15 cellular contexts compared by ENCODE assay signal in genomic region chr7:134450296-134451000, GRCh38. TPM values are rescaled to one million over a fixed set of nuclear protein-coding genes. Genes with fewer than 3 reads are reported as not detected.
DNase-seq lines count a peak whose midpoint lies in the region; ATAC-seq, FAIRE-seq and TF ChIP-seq lines count a peak whose summit lies in the region.
"Had no signal": no experiment of that assay in that cellular context is flagged by ENCODE, and none has a peak within 500 bp of the region (broad histone marks: within the 10 kb centered on the region; RNA-seq: fewer than 3 reads in every experiment).

No MANE protein-coding gene starts in this region.

- TF ChIP-seq EP300 in HepG2 (IDR thresholded peaks at IDR 0.05; ENCODE audit: low read depth in 2 of 2, low read length in 2 of 2), result no peak
- TF ChIP-seq EP300 in HepG2 (CRISPR knock-in tag; IDR thresholded peaks at IDR 0.05; ENCODE audit: borderline replicate concordance), result no peak

- intact Hi-C loops in psoas muscle (cut with DNase I) (no loop called here), HepG2 (cut with micrococcal nuclease; ENCODE audit: unreplicated experiment) (no loop called here), body of pancreas (cut with DNase I) (no loop called here)

- in situ Hi-C loops in HepG2 (cut with HindIII; ENCODE audit: extremely low pct_ligation_motif_present, low pct_unique_long_range_greater_than_20kb), result no loop called here

- peak overlapping the region in 7 of 11 experiments; percentile 3 to 96 (median 93); a peak in 10 of 22 replicates for H3K4me2 ChIP-seq in BLaER1 treated with 17β-estradiol and CSF1 and Interleukin-3, amounts not matched to agents 10 nM and 100 nM
- no peak overlapping the region for H3K4me2 ChIP-seq in HepG2 (ENCODE audit: low read depth, low read length)
- H3K4me2 ChIP-seq: GM23338 had no signal

- no peak for TF ChIP-seq CTCF in LNCaP clone FGC (IDR thresholded peaks at IDR 0.05; ENCODE audit: control insufficient read depth, extremely low read depth, insufficient read depth)
- no peak for TF ChIP-seq CTCF in fibroblast of mammary gland (conservative IDR thresholded peaks at IDR 0.05; ENCODE audit: control insufficient read depth, insufficient read depth, low read depth, low read length)
- TF ChIP-seq CTCF in psoas muscle (IDR thresholded peaks at IDR 0.05), result no peak
- no peak for TF ChIP-seq CTCF in HepG2 (CRISPR knock-in tag; IDR thresholded peaks at IDR 0.05)
- TF ChIP-seq CTCF in body of pancreas (IDR thresholded peaks at IDR 0.05), result no peak

- H2AFZ ChIP-seq in HepG2 (ENCODE audit: low read length), result no peak overlapping the region
- H2AFZ ChIP-seq: GM23338 had no signal

- H3K27me3 ChIP-seq in BLaER1 treated with 17β-estradiol and CSF1 and Interleukin-3, amounts not matched to agents 10 nM and 100 nM, result no peaks in the 10 kb centered on the region
- H3K27me3 ChIP-seq in psoas muscle (ENCODE audit: insufficient read depth in 3 of 3, low read length in 2 of 3), result no peaks in the 10 kb centered on the region
- H3K27me3 ChIP-seq in HepG2 (ENCODE audit: control insufficient read depth in 1 of 2, insufficient read depth in 2 of 2, low read length in 2 of 2), result no peaks in the 10 kb centered on the region
- H3K27me3 ChIP-seq in body of pancreas, result no peaks in the 10 kb centered on the region
- H3K27me3 ChIP-seq: foreskin keratinocyte had no signal

- H3K36me3 ChIP-seq in BLaER1 treated with 17β-estradiol and CSF1 and Interleukin-3, amounts not matched to agents 10 nM and 100 nM, result peaks cover 58 to 66% (median 63%) of the 10 kb centered on the region in 11 experiments
- H3K36me3 ChIP-seq in psoas muscle (ENCODE audit: insufficient read depth in 1 of 2, low read depth in 1 of 2) (peaks cover 7 to 61% of the 10 kb centered on the region in 2 donors), HepG2 (replicated peaks in 1 of 2; ENCODE audit: control insufficient read depth in 1 of 2, insufficient read depth in 2 of 2, low read length in 2 of 2) (peaks cover 23 to 55% of the 10 kb centered on the region in 2 experiments), body of pancreas (replicated peaks in 1 of 2; ENCODE audit: insufficient read depth in 1 of 2, low read depth in 2 of 2) (peaks cover 0 to 27% of the 10 kb centered on the region in 2 donors)

- no peak for TF ChIP-seq POLR2A in HepG2 (IDR thresholded peaks at IDR 0.05; ENCODE audit: insufficient read depth in 1 of 2, low read depth in 2 of 2, low read length in 2 of 2)
- TF ChIP-seq POLR2A in body of pancreas (IDR thresholded peaks at IDR 0.05), result no peak

- no peak for TF ChIP-seq RAD21 in HepG2 (CRISPR knock-in tag; IDR thresholded peaks at IDR 0.05)

- H4K20me1 ChIP-seq in BLaER1 treated with 17β-estradiol and CSF1 and Interleukin-3, amounts not matched to agents 10 nM and 100 nM, result peaks cover 0 to 46% (median 20%) of the 10 kb centered on the region in 11 experiments; a peak in 12 of 22 replicates
- H4K20me1 ChIP-seq in HepG2 (ENCODE audit: insufficient read depth, low read length), result no peaks in the 10 kb centered on the region

- H3K4me3 ChIP-seq in BLaER1 treated with 17β-estradiol and CSF1 and Interleukin-3, amounts not matched to agents 10 nM and 100 nM, result no peak overlapping the region
- no peak overlapping the region for H3K4me3 ChIP-seq in LNCaP clone FGC (ENCODE audit: low read depth, low read length)
- H3K4me3 ChIP-seq in fibroblast of mammary gland (ENCODE audit: control insufficient read depth, low read depth, low read length), result no peak overlapping the region
- H3K4me3 ChIP-seq in psoas muscle, result no peak overlapping the region
- H3K4me3 ChIP-seq in HepG2 (replicated peaks in 1 of 3; ENCODE audit: insufficient read depth in 1 of 3, low read depth in 2 of 3, low read length in 3 of 3), result no peak overlapping the region
- H3K4me3 ChIP-seq in body of pancreas, result no peak overlapping the region
- H3K4me3 ChIP-seq: GM23338 had no signal

- no peaks in the 10 kb centered on the region for H3K9me3 ChIP-seq in BLaER1 treated with 17β-estradiol and CSF1 and Interleukin-3, amounts not matched to agents 10 nM and 100 nM (replicated peaks in 1 of 11)
- H3K9me3 ChIP-seq in psoas muscle, result no peaks in the 10 kb centered on the region
- no peaks in the 10 kb centered on the region for H3K9me3 ChIP-seq in HepG2 (ENCODE audit: low read length)
- no peaks in the 10 kb centered on the region for H3K9me3 ChIP-seq in body of pancreas

- 58 to 72% (median 60%) methylated on average over 14 of the region's 14 CpGs for WGBS in psoas muscle, 3 donors
- 96% methylated on average over 10 of the region's 14 CpGs for WGBS in HepG2 (ENCODE audit: low lambda C conversion rate)
- WGBS in body of pancreas, 2 donors, result 87 to 91% methylated on average over 13 to 14 of the region's 14 CpGs

- peak; percentile 27 to 46 (median 34) for ATAC-seq in psoas muscle
- no peak for ATAC-seq in HepG2
- no peak for ATAC-seq in body of pancreas
- ATAC-seq: activated CD4-positive, CD25-positive, alpha-beta regulatory T cell treated with anti-CD3 and anti-CD28 coated beads, Interleukin-2, amount 50 U/mL, for 24 hours; foreskin keratinocyte; GM23338 had no signal

- peak overlapping the region in 3 of 11 experiments; percentile 15 to 77 (median 41); a peak in 4 of 22 replicates for H3K27ac ChIP-seq in BLaER1 treated with 17β-estradiol and CSF1 and Interleukin-3, amounts not matched to agents 10 nM and 100 nM
- H3K27ac ChIP-seq in psoas muscle (no peak overlapping the region), HepG2 (ENCODE audit: extremely low read length, insufficient read depth, low read length) (no peak overlapping the region), body of pancreas (no peak overlapping the region)
- H3K27ac ChIP-seq: foreskin keratinocyte had no signal

- H3K9ac ChIP-seq in BLaER1 treated with 17β-estradiol and CSF1 and Interleukin-3, amounts not matched to agents 10 nM and 100 nM, result no peak overlapping the region
- no peak overlapping the region for H3K9ac ChIP-seq in HepG2 (ENCODE audit: insufficient read depth, low read depth, low read length)

- no TSS peak for BruUV-seq in HepG2 (replicated peaks; lab: Mats Ljungman, UMichigan)

- POLR2A ChIA-PET in HepG2 (lab: Yijun Ruan, JAX), result no interaction called here

- FAIRE-seq in HepG2 (lab: Jason Lieb, UNC), result no peak

- H3K79me2 ChIP-seq in HepG2 (ENCODE audit: insufficient read depth, low read length), result peaks cover 10% of the 10 kb centered on the region

- peaks cover 56 to 86% (median 75%) of the 10 kb centered on the region in 10 experiments for H3K4me1 ChIP-seq in BLaER1 treated with 17β-estradiol and CSF1 and Interleukin-3, amounts not matched to agents 10 nM and 100 nM
- peaks cover 40% of the 10 kb centered on the region for H3K4me1 ChIP-seq in psoas muscle
- peaks cover 12% of the 10 kb centered on the region; the same call in 1 of the 2 replicates for H3K4me1 ChIP-seq in HepG2 (ENCODE audit: insufficient read depth, low read length)
- no peaks in the 10 kb centered on the region for H3K4me1 ChIP-seq in body of pancreas

- DNase-seq in LNCaP clone FGC (ENCODE audit: low read depth) (peak; percentile 15), fibroblast of mammary gland (ENCODE audit: low read depth) (peak; percentile 53), psoas muscle (no peak), HepG2 (ENCODE audit: low spot score) (no peak), NCI-H82 (lab: John Stamatoyannopoulos, UW) (no peak), body of pancreas (no peak)
- DNase-seq: Calu3; dermis blood vessel endothelial cell; foreskin keratinocyte; kidney glomerular epithelial cell; NK-92 treated with Interleukin-12 subunit alpha and Interleukin-12 subunit beta, amount 100 ng/mL, for 24 hours had no signal

- CTCF ChIA-PET in HepG2 (lab: Yijun Ruan, JAX; ENCODE audit: low intra/inter-chr PET ratio, low total read pairs), result no interaction called here

TF ChIP-seq in HepG2, 621 proteins besides CTCF, POLR2A, EP300 and RAD21 (continues in another document):
- TF ChIP-seq, protein P1, sequence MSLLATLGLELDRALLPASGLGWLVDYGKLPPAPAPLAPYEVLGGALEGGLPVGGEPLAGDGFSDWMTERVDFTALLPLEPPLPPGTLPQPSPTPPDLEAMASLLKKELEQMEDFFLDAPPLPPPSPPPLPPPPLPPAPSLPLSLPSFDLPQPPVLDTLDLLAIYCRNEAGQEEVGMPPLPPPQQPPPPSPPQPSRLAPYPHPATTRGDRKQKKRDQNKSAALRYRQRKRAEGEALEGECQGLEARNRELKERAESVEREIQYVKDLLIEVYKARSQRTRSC (CRISPR knock-in tag; IDR thresholded peaks at IDR 0.05; ENCODE audit: low read depth), result no peak
- TF ChIP-seq SOX13 (IDR thresholded peaks at IDR 0.05) (no peak), SOX13 (CRISPR knock-in tag; conservative IDR thresholded peaks at IDR 0.05 in 1 of 2, IDR thresholded peaks at IDR 0.05 in 1 of 2) (no peak), JUN (CRISPR knock-in tag; IDR thresholded peaks at IDR 0.05) (no peak)

RNA-seq across cellular contexts. Expression of gene AKR1B1, which starts 8.5 kb away (rescaled TPM):
- 100 to 1,000 TPM; 188 to 266 (median 197) TPM for total RNA-seq in psoas muscle
- polyA plus RNA-seq in psoas muscle, result 100 to 1,000 TPM; 147 to 274 (median 216) TPM
- 89.9 and 123 TPM in 2 replicates for total RNA-seq in HepG2 (2016; rRNA removed; fragmentation: Illumina TruSeq; extraction: Trizol)
- 18.6 and 21.8 TPM in 2 replicates for total RNA-seq in HepG2 (2016; cell fraction: cytosol; rRNA removed; fragmentation: Illumina TruSeq; extraction: Trizol; ENCODE audit: low read depth)
- total RNA-seq in HepG2 (2016; cell fraction: insoluble cytoplasmic fraction; rRNA removed; fragmentation: Illumina TruSeq; extraction: Trizol), result 90.1 and 128 TPM in 2 replicates
- total RNA-seq in HepG2 (2016; cell fraction: membrane; rRNA removed; fragmentation: Illumina TruSeq; extraction: Trizol), result 35.9 and 44.9 TPM in 2 replicates
- total RNA-seq in HepG2 (2016; cell fraction: nucleus; rRNA removed; fragmentation: Illumina TruSeq; extraction: Trizol), result 54.7 and 57.3 TPM in 2 replicates
- 110 and 133 TPM in 2 replicates for polyA plus RNA-seq in HepG2 (2011; rRNA removed)
- 110 and 134 TPM in 2 replicates for polyA plus RNA-seq in HepG2 (2011; cell fraction: cytosol; rRNA removed)
- 174 and 175 TPM in 2 replicates for polyA plus RNA-seq in HepG2 (2011; cell fraction: nucleus; rRNA removed)
- 75.6 and 118 TPM in 2 replicates for polyA plus RNA-seq in HepG2 (2012)
- polyA plus RNA-seq in HepG2 (2016; cell fraction: cytosol; fragmentation: Illumina TruSeq; extraction: Trizol; ENCODE audit: low read depth), result 34.8 and 35.7 TPM in 2 replicates
- polyA plus RNA-seq in HepG2 (2016; cell fraction: insoluble cytoplasmic fraction; fragmentation: Illumina TruSeq; extraction: Trizol; ENCODE audit: low read depth), result 202 TPM in 2 replicates
- polyA plus RNA-seq in HepG2 (2016; cell fraction: membrane; fragmentation: Illumina TruSeq; extraction: Trizol; ENCODE audit: low read depth), result 50.2 and 53.2 TPM in 2 replicates
- polyA plus RNA-seq in HepG2 (2016; cell fraction: nucleus; fragmentation: Illumina TruSeq; extraction: Trizol; ENCODE audit: insufficient read depth, low read depth), result 130 and 138 TPM in 2 replicates
- 62.1 and 271 TPM in 2 replicates for polyA minus RNA-seq in HepG2 (2011; rRNA and poly(A)+ RNA removed; ENCODE audit: low replicate concordance)
- polyA minus RNA-seq in HepG2 (2011; cell fraction: cytosol; rRNA and poly(A)+ RNA removed), result 22.2 and 30.0 TPM in 2 replicates
- polyA minus RNA-seq in HepG2 (2011; cell fraction: nucleus; rRNA and poly(A)+ RNA removed), result 30.1 and 34.6 TPM in 2 replicates
- 10 to 100 TPM; 12.9 to 27.5 TPM for total RNA-seq in body of pancreas
- total RNA-seq: HT-29 had no signal

Comparison
In these comparisons a context has a peak if more than half of its experiments do, and no peak if none do; other contexts are left out.
1. DNase-seq: peak in LNCaP clone FGC (single experiment) and fibroblast of mammary gland (single experiment); none in psoas muscle (0 of 2), HepG2 (single experiment), NCI-H82 (single experiment) and body of pancreas (0 of 4).
2. ATAC-seq: peak in psoas muscle (4 of 4); none in HepG2 (single experiment) and body of pancreas (single experiment).